In the genomic region with DNA sequence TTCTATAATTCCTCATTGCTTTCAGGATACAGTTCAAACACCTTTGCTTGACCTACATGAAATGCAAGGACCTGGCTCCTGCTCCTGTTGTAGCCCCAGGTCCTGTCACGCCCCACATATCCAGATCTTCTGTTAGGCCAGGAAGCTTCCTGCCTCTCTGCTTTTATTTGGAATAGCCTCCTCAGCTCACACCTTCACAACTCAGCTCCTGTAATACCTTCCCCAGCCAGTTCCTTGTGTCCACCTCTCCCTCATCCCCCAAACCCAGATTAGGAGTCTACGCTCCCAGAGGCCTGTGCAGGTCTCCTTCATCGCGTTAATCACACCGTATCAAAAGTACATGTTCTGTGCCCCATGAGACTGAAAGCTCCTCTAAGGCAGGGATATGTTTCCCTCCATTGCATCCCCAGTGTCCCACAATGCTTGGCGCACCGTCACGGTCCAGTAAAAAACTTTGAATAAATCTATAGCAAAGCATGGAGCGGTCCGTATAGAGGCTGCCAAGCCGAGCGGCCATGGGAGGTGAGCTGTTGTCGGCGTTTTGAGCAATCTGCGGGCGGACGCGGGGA, we compare ENCODE assay signal across 8 cellular contexts. TPM values are rescaled to one million over a fixed set of nuclear protein-coding genes. Genes with fewer than 3 reads are reported as not detected.
DNase-seq lines count a peak whose midpoint lies in the region; ATAC-seq and TF ChIP-seq lines count a peak whose summit lies in the region.

No MANE protein-coding gene starts in this region.

- POLR2A ChIA-PET in AG04449 (lab: Yijun Ruan, JAX), result interaction anchor here (0.8 kb wide), 1 partner anchor 765 kb away, joined by 3 read pairs; a partner anchor contains a TSS

- DNase-seq in AG04449 (ENCODE audit: low read depth, low spot score) (no peak), SJCRH30 (no peak), fibroblast of the aortic adventitia (ENCODE audit: low read depth) (no peak), skeletal muscle cell (ENCODE audit: low read depth) (no peak), inferior parietal cortex (ENCODE audit: extremely low spot score) (no peak), GM19240 (ENCODE audit: insufficient read length, low spot score) (no peak), ecto neural progenitor cell (ENCODE audit: low spot score) (no peak)

- H3K9me3 ChIP-seq in SJCRH30 (replicated peaks), result no peaks in the 10 kb centered on the region

- peak; percentile 25 for ATAC-seq in GM19438 (IDR thresholded peaks at IDR 0.05; ENCODE audit: low read depth, unreplicated experiment)

- H3K4me3 ChIP-seq in AG04449 (ENCODE audit: low read depth, low read length) (peak overlapping the region; percentile 85), SJCRH30 (peak overlapping the region; percentile 98), fibroblast of the aortic adventitia (ENCODE audit: low read depth, low read length) (peak overlapping the region; percentile 93), skeletal muscle cell (ENCODE audit: low read depth, low read length) (peak overlapping the region; percentile 66)

- peaks cover 5% of the 10 kb centered on the region; the same call in 1 of the 2 replicates for H3K4me1 ChIP-seq in SJCRH30

- H3K36me3 ChIP-seq in SJCRH30, result peaks cover 14% of the 10 kb centered on the region

- H3K27ac ChIP-seq in SJCRH30, result peak overlapping the region; percentile 90

- H3K27me3 ChIP-seq in SJCRH30, result no peaks in the 10 kb centered on the region

- TF ChIP-seq CTCF in AG04449 (IDR thresholded peaks at IDR 0.05; ENCODE audit: insufficient read depth, low read length, missing control alignments), result no peak
- no peak for TF ChIP-seq CTCF in fibroblast of the aortic adventitia (IDR thresholded peaks at IDR 0.05; ENCODE audit: insufficient read depth, low read length)

- CTCF ChIA-PET in AG04449 (lab: Yijun Ruan, JAX), result interaction anchor here (1.1 to 1.6 kb wide), 3 partner anchors 18 to 207 kb away, joined by 3 to 11 read pairs (median 3); no protein-coding TSS in a partner anchor

RNA-seq across cellular contexts. Expression of a gene that starts 0.4 kb away (rescaled TPM):
- 0.73 and 1.3 TPM in 2 replicates for total RNA-seq in SJCRH30 (2014; rRNA removed; shearing (Covaris generic))
- 0.81 and 15.1 TPM in 2 replicates for total RNA-seq in fibroblast of the aortic adventitia (ENCODE audit: low replicate concordance)

RNA-seq across cellular contexts. Expression of a gene that starts 0.6 kb away (rescaled TPM):
- 49.0 and 49.7 TPM in 2 replicates for total RNA-seq in SJCRH30 (2014; rRNA removed; shearing (Covaris generic))
- 36.4 and 56.1 TPM in 2 replicates for total RNA-seq in fibroblast of the aortic adventitia (ENCODE audit: low replicate concordance)

RNA-seq across cellular contexts. Expression of a gene that starts 46.6 kb away (rescaled TPM):
- not detected in 2 replicates for total RNA-seq in SJCRH30 (2014; rRNA removed; shearing (Covaris generic))
- not detected in 2 replicates for total RNA-seq in fibroblast of the aortic adventitia (ENCODE audit: low replicate concordance)
